13 cellular contexts compared by ENCODE assay signal in genomic region chr3:49131576-49131975, GRCh38. TPM values are rescaled to one million over a fixed set of nuclear protein-coding genes. Genes with fewer than 3 reads are reported as not detected.
DNase-seq lines count a peak whose midpoint lies in the region; ATAC-seq and TF ChIP-seq lines count a peak whose summit lies in the region.
"Had no signal": no experiment of that assay in that cellular context is flagged by ENCODE, and none has a peak within 500 bp of the region (broad histone marks: within the 10 kb centered on the region; RNA-seq: fewer than 3 reads in every experiment).

No MANE protein-coding gene starts in this region.

- H3K27me3 ChIP-seq in muscle layer of duodenum (ENCODE audit: low read depth, low read length) (no peaks in the 10 kb centered on the region), tibial nerve (no peaks in the 10 kb centered on the region)

- TF ChIP-seq EP300 in tibial nerve (IDR thresholded peaks at IDR 0.05) = no peak

- ATAC-seq in mucosa of descending colon = no peak

- intact Hi-C loops in mucosa of descending colon (cut with DNase I, micrococcal nuclease) = no loop called here

- TF ChIP-seq CTCF in VCaP (conservative IDR thresholded peaks at IDR 0.05) (no peak), epithelial cell of proximal tubule (conservative IDR thresholded peaks at IDR 0.05; ENCODE audit: low read depth, low read length) (no peak), tibial nerve (IDR thresholded peaks at IDR 0.05) (no peak), mucosa of descending colon (IDR thresholded peaks at IDR 0.05) (no peak)

- H3K4me3 ChIP-seq in epithelial cell of proximal tubule (ENCODE audit: low read depth, low read length) = peak overlapping the region; percentile 81
- H3K4me3 ChIP-seq in muscle layer of duodenum (ENCODE audit: low read depth in 1 of 2, low read length in 2 of 2) = peak overlapping the region; percentile 75 to 88
- peak overlapping the region; percentile 52 to 89 (median 65) for H3K4me3 ChIP-seq in tibial nerve
- H3K4me3 ChIP-seq in mucosa of descending colon = no peak overlapping the region

- H3K27ac ChIP-seq in VCaP = peak overlapping the region; percentile 82; the same call in 1 of the 2 replicates
- H3K27ac ChIP-seq in muscle layer of duodenum (ENCODE audit: low read length) = peak overlapping the region; percentile 91
- peak overlapping the region in 3 of 4 donors; percentile 84 to 95 (median 91) for H3K27ac ChIP-seq in tibial nerve

- WGBS in tibial nerve, 2 donors = 76 to 88% methylated on average over 5 to 6 of the region's 6 CpGs

- DNase-seq in epithelial cell of proximal tubule (ENCODE audit: low read depth) = no peak
- DNase-seq in tibial nerve (ENCODE audit: low spot score in 2 of 2) = no peak
- DNase-seq in GDM1 (lab: John Stamatoyannopoulos, UW) = no peak
- DNase-seq in Kasumi-1 (lab: John Stamatoyannopoulos, UW) = no peak
- no peak for DNase-seq in mucosa of descending colon
- DNase-seq in activated CD4-positive, alpha-beta T cell treated with anti-CD3 and anti-CD28 coated beads for 48 hours = no peak
- DNase-seq: DND-41; NCI-H774; stimulated activated CD4-positive, alpha-beta T cell treated with anti-CD3 and anti-CD28 coated beads, Interleukin-12 subunit alpha, Interleukin-12 subunit beta, amount 100 ng/mL, for 4 hours; stimulated activated naive CD4-positive, alpha-beta T cell had no signal

- no peak for TF ChIP-seq POLR2A in tibial nerve (IDR thresholded peaks at IDR 0.05)

- H3K9me3 ChIP-seq in muscle layer of duodenum (ENCODE audit: control insufficient read depth in 1 of 2, low read length in 2 of 2) = no peaks in the 10 kb centered on the region
- no peaks in the 10 kb centered on the region for H3K9me3 ChIP-seq in tibial nerve
- no peaks in the 10 kb centered on the region for H3K9me3 ChIP-seq in mucosa of descending colon

- H3K36me3 ChIP-seq in muscle layer of duodenum (ENCODE audit: control insufficient read depth in 1 of 2, insufficient read depth in 2 of 2, low read length in 2 of 2) (peaks cover 14 to 30% of the 10 kb centered on the region in 2 donors), tibial nerve (peaks cover 0 to 47% (median 0%) of the 10 kb centered on the region in 3 donors), mucosa of descending colon (ENCODE audit: low read depth) (no peaks in the 10 kb centered on the region)

- peaks cover 6 to 29% of the 10 kb centered on the region in 2 donors for H3K4me1 ChIP-seq in muscle layer of duodenum (ENCODE audit: control insufficient read depth in 1 of 2, insufficient read depth in 2 of 2, low read length in 2 of 2)
- peaks cover 0 to 45% (median 14%) of the 10 kb centered on the region in 4 donors for H3K4me1 ChIP-seq in tibial nerve
- peaks cover 10% of the 10 kb centered on the region for H3K4me1 ChIP-seq in mucosa of descending colon (ENCODE audit: low read depth)

RNA-seq across cellular contexts. Expression of gene LAMB2, which starts 1.3 kb away (rescaled TPM):
- total RNA-seq in epithelial cell of proximal tubule (116 and 232 TPM in 2 replicates), tibial nerve (100 to 1,000 TPM; 589 to 844 (median 649) TPM), mucosa of descending colon (100 to 1,000 TPM in 1 of 3 donors, 10 to 100 TPM in 2; 52.1 to 354 (median 82.0) TPM)
- total RNA-seq: T-helper 2 cell treated with Interferon-gamma antibody and Interleukin-4, amounts not matched to agents 100 ng/mL and 5 ng/mL, for 36 hours had no signal

RNA-seq across cellular contexts. Expression of gene USP19, which starts 11.0 kb away (rescaled TPM):
- total RNA-seq in epithelial cell of proximal tubule = 34.7 and 35.9 TPM in 2 replicates
- total RNA-seq in tibial nerve = 100 to 1,000 TPM in 1 of 4 donors, 10 to 100 TPM in 3; 72.3 to 113 (median 83.6) TPM
- 10 to 100 TPM; 65.7 to 84.7 (median 82.6) TPM for total RNA-seq in mucosa of descending colon

RNA-seq across cellular contexts. Expression of gene QARS1, which starts 27.0 kb away (rescaled TPM):
- total RNA-seq in epithelial cell of proximal tubule (299 and 306 TPM in 2 replicates), tibial nerve (100 to 1,000 TPM; 137 to 227 (median 161) TPM), mucosa of descending colon (100 to 1,000 TPM; 235 to 415 (median 373) TPM)

RNA-seq across cellular contexts. Expression of gene CCDC71, which starts 34.6 kb away (rescaled TPM):
- total RNA-seq in epithelial cell of proximal tubule (33.4 and 44.4 TPM in 2 replicates), tibial nerve (10 to 100 TPM; 30.4 to 38.3 (median 36.3) TPM), mucosa of descending colon (10 to 100 TPM; 15.2 to 20.7 (median 19.9) TPM)

RNA-seq across cellular contexts. Expression of gene QRICH1, which starts 37.7 kb away (rescaled TPM):
- total RNA-seq in epithelial cell of proximal tubule = 53.6 and 103 TPM in 2 replicates
- total RNA-seq in tibial nerve = 10 to 100 TPM; 66.2 to 93.9 (median 82.6) TPM
- 100 to 1,000 TPM in 1 of 3 donors, 10 to 100 TPM in 2; 73.0 to 104 (median 86.1) TPM for total RNA-seq in mucosa of descending colon
